ENCODE assay signal across 13 cellular contexts in the genomic region with DNA sequence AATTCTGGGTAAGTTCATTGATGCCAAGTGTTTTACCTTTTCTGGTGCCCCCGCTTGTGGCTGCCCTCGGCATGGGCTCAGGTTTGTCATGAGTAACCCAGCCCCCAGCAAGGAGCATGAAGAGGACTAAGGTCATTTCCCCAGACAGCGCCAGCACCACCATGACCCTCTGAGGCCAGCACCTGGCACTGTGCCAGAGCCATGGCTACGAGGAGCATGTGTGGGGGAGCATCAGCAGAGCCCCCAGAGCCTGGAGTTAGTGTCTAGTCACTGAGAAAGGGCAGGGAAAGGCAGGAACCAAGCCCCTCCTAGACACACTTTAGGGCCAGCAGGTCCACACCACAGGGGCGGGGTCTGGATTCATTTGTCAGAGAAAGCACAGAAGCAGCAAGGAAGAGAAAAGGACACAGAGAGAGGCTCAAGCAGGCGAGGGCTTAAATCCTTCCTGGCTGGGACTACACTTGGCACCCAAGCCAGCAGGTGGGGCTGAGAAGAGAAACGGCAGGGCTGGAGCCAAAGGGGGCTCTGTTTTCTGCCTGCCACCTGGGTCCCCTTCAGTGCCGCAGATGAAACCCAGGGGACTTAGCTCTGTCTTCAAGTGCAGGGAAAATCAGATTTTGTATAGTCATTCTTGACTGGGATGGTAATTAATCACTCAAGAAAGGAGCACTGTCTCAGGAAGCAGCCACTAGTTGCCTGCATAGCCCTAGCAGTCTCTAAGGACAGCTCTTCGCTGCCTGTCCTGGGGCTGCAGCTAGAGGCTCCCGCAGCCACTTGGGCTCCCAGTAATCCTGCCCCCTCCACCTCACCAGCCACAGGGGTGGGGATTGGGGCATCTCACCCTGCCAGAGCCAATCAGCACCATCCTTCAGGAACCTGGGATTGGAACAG.
DNase-seq lines count a peak whose midpoint lies in the region; ATAC-seq, FAIRE-seq and TF ChIP-seq lines count a peak whose summit lies in the region.
"Had no signal": no experiment of that assay in that cellular context is flagged by ENCODE, and none has a peak within 500 bp of the region (broad histone marks: within the 10 kb centered on the region; RNA-seq: fewer than 3 reads in every experiment).

No MANE protein-coding gene starts in this region.

- H3K36me3 ChIP-seq in IMR-90 (ENCODE audit: control insufficient read depth, insufficient read depth, low read length): no peaks in the 10 kb centered on the region
- H3K36me3 ChIP-seq in iPS DF 6.9 (ENCODE audit: control insufficient read depth, insufficient read depth, low read length): no peaks in the 10 kb centered on the region
- H3K36me3 ChIP-seq in right atrium auricular region: no peaks in the 10 kb centered on the region
- H3K36me3 ChIP-seq: lower lobe of right lung, uterus had no signal

- no peak for TF ChIP-seq RAD21 in IMR-90 (IDR thresholded peaks at IDR 0.05; ENCODE audit: low read length)

- ATAC-seq in IMR-90 (ENCODE audit: low read depth) (no peak), HG02885 (IDR thresholded peaks at IDR 0.05; ENCODE audit: poor library complexity, unreplicated experiment) (no peak)
- ATAC-seq: lower lobe of right lung had no signal

- H3K27me3 ChIP-seq in IMR-90 (ENCODE audit: control insufficient read depth, insufficient read depth, low read length): peaks cover 4% of the 10 kb centered on the region; the same call in 1 of the 2 replicates
- H3K27me3 ChIP-seq in iPS DF 6.9 (ENCODE audit: control insufficient read depth, insufficient read depth, low read length): no peaks in the 10 kb centered on the region
- H3K27me3 ChIP-seq in right atrium auricular region: no peaks in the 10 kb centered on the region
- H3K27me3 ChIP-seq: uterus had no signal

- H3K4me2 ChIP-seq in IMR-90 (ENCODE audit: low read depth, low read length): no peak overlapping the region

- H2BK20ac ChIP-seq in IMR-90 (ENCODE audit: low read depth, low read length): no peak overlapping the region

- H4K5ac ChIP-seq in IMR-90 (ENCODE audit: low read depth, low read length): no peak overlapping the region

- no peak overlapping the region for H3K4ac ChIP-seq in IMR-90 (ENCODE audit: low read depth, low read length)

- H3K4me3 ChIP-seq in IMR-90 (ENCODE audit: insufficient read depth, low read depth, low read length): no peak overlapping the region
- no peak overlapping the region for H3K4me3 ChIP-seq in iPS DF 6.9 (ENCODE audit: low read length)
- no peak overlapping the region for H3K4me3 ChIP-seq in right atrium auricular region
- H3K4me3 ChIP-seq: lower lobe of right lung, uterus had no signal

- no TSS peak for BruUV-seq in IMR-90 (replicated peaks; lab: Mats Ljungman, UMichigan)

- H2BK5ac ChIP-seq in IMR-90 (ENCODE audit: low read depth, low read length, poor library complexity, severe bottlenecking): no peak overlapping the region

- POLR2A ChIA-PET in IMR-90 (lab: Charles Lee; ENCODE audit: unreplicated experiment): no interaction called here

- H3K27ac ChIP-seq in IMR-90 (ENCODE audit: insufficient read depth, low read length) (no peak overlapping the region), iPS DF 6.9 (ENCODE audit: low read length) (no peak overlapping the region), right atrium auricular region (no peak overlapping the region)
- H3K27ac ChIP-seq: lower lobe of right lung, uterus had no signal

- peak overlapping the region; percentile 38 for H2AK9ac ChIP-seq in IMR-90 (replicated peaks; ENCODE audit: low read depth, low read length, poor library complexity)

- WGBS in IMR-90 (ENCODE audit: extremely low coverage in 2 of 2, insufficient read length in 1 of 2), 2 experiments: 50% methylated on average over 1 of the region's 10 CpGs; no CpG with 5 or more reads in 1 of the 2 experiments
- no CpG with 5 or more reads among the region's 10 CpGs for WGBS in iPS DF 6.9 (ENCODE audit: insufficient coverage, insufficient read length)

- no peak overlapping the region for H3K56ac ChIP-seq in IMR-90 (ENCODE audit: extremely low read depth, insufficient read depth, low read length)

- H4K91ac ChIP-seq in IMR-90 (ENCODE audit: insufficient read depth, low read depth, low read length): no peak overlapping the region

- H4K20me1 ChIP-seq in IMR-90 (ENCODE audit: insufficient read depth, low read length): no peaks in the 10 kb centered on the region

- dilution Hi-C loops in IMR-90 (cut with HindIII; ENCODE audit: low sequenced_read_pairs, unreplicated experiment): no loop called here

- no peak overlapping the region for H2AFZ ChIP-seq in IMR-90 (replicated peaks; ENCODE audit: low read length, poor library complexity)

- no peak overlapping the region for H3K14ac ChIP-seq in IMR-90 (replicated peaks; ENCODE audit: low read depth, low read length)

- TF ChIP-seq POLR2A in IMR-90 (IDR thresholded peaks at IDR 0.05; ENCODE audit: low read depth, low read length): no peak

- H2BK15ac ChIP-seq in IMR-90 (ENCODE audit: low read depth, low read length): no peak overlapping the region

- intact Hi-C loops in IMR-90 (cut with micrococcal nuclease): no loop called here

- FAIRE-seq in D721Med (lab: Jason Lieb, UNC): no peak

- DNase-seq in D721Med (ENCODE audit: insufficient read length, low spot score) (no peak), IMR-90 (no peak), NCI-H82 treated with DMSO at 0.1 percent for 48 hours (lab: John Stamatoyannopoulos, UW; ENCODE audit: unreplicated experiment) (peak; percentile 83), iPS DF 6.9 (ENCODE audit: low read depth, low spot score) (peak; percentile 70), right atrium auricular region (ENCODE audit: low spot score) (no peak), NCI-H187 (lab: John Stamatoyannopoulos, UW) (no peak)
- DNase-seq in stimulated activated CD8-positive, alpha-beta memory T cell treated with anti-CD3 and anti-CD28 coated beads, Interleukin-4, amount 100 ng/mL, for 48 hours: no peak
- DNase-seq: activated CD4-positive, alpha-beta T cell treated with anti-CD3 and anti-CD28 coated beads, Interleukin-2, amount 50 U/mL, for 48 hours; lower lobe of right lung; stimulated activated naive CD4-positive, alpha-beta T cell treated with Interleukin-2 at 50 U/mL for 16 hours; T-helper 9 cell; uterus had no signal

- no peak overlapping the region for H2AK5ac ChIP-seq in IMR-90 (ENCODE audit: low read depth, low read length)

- H3K9me3 ChIP-seq in IMR-90 (ENCODE audit: control insufficient read depth, insufficient read depth, low read length) (no peaks in the 10 kb centered on the region), iPS DF 6.9 (ENCODE audit: control insufficient read depth, insufficient read depth, low read length) (no peaks in the 10 kb centered on the region), right atrium auricular region (no peaks in the 10 kb centered on the region)
- H3K9me3 ChIP-seq: lower lobe of right lung, uterus had no signal

- H4K8ac ChIP-seq in IMR-90 (ENCODE audit: low read depth in 2 of 2, low read length in 2 of 2): no peak overlapping the region

- in situ Hi-C loops in IMR-90 (cut with MboI; ENCODE audit: low sequenced_read_pairs): no loop called here

- peak; percentile 10 for TF ChIP-seq CTCF in D721Med (IDR thresholded peaks at IDR 0.05; ENCODE audit: insufficient read depth, missing control alignments)
- TF ChIP-seq CTCF in IMR-90 (conservative IDR thresholded peaks at IDR 0.05; ENCODE audit: low read depth, low read length): no peak
- no peak for TF ChIP-seq CTCF in right atrium auricular region (IDR thresholded peaks at IDR 0.05)

- H3K9ac ChIP-seq in IMR-90 (ENCODE audit: low read depth, low read length): no peak overlapping the region

- no peak overlapping the region for H3K23ac ChIP-seq in IMR-90 (ENCODE audit: low read depth, low read length)

- H3K79me1 ChIP-seq in IMR-90 (ENCODE audit: low read depth in 1 of 2, low read length in 2 of 2): no peaks in the 10 kb centered on the region

- no peaks in the 10 kb centered on the region for H3K9me1 ChIP-seq in IMR-90 (ENCODE audit: insufficient read depth, low read length)

- no peak overlapping the region for H3K18ac ChIP-seq in IMR-90 (ENCODE audit: low read depth, low read length)

- CTCF ChIA-PET in IMR-90 (lab: Yijun Ruan, JAX): no interaction called here

- no peak overlapping the region for H2BK120ac ChIP-seq in IMR-90 (ENCODE audit: low read depth, low read length)

- H3K4me1 ChIP-seq in IMR-90 (ENCODE audit: control insufficient read depth, insufficient read depth, low read length) (no peaks in the 10 kb centered on the region), iPS DF 6.9 (ENCODE audit: control insufficient read depth, insufficient read depth, low read length) (peaks cover 8% of the 10 kb centered on the region; the same call in 1 of the 2 replicates), right atrium auricular region (no peaks in the 10 kb centered on the region)
- H3K4me1 ChIP-seq: lower lobe of right lung, uterus had no signal

TF ChIP-seq in IMR-90, 13 proteins besides CTCF, POLR2A, EP300 and RAD21 (continues in another document):
- no peak for TF ChIP-seq RCOR1 (IDR thresholded peaks at IDR 0.05; ENCODE audit: insufficient replicate concordance, low read length)
- TF ChIP-seq NFE2L2 (IDR thresholded peaks at IDR 0.05; ENCODE audit: low read depth, low read length): no peak
- no peak for TF ChIP-seq MAZ (IDR thresholded peaks at IDR 0.05; ENCODE audit: borderline replicate concordance, low read depth, low read length)
- no peak for TF ChIP-seq CHD1 (IDR thresholded peaks at IDR 0.05; ENCODE audit: low read depth, low read length)
- TF ChIP-seq MAFK (IDR thresholded peaks at IDR 0.05; ENCODE audit: low read depth, low read length): no peak
- no peak for TF ChIP-seq RFX5 (IDR thresholded peaks at IDR 0.05; ENCODE audit: low read depth, low read length)
- TF ChIP-seq SMC3 (IDR thresholded peaks at IDR 0.05; ENCODE audit: low read depth, low read length): no peak
- TF ChIP-seq USF2 (IDR thresholded peaks at IDR 0.05; ENCODE audit: low read depth, low read length): no peak
- TF ChIP-seq, protein P1, sequence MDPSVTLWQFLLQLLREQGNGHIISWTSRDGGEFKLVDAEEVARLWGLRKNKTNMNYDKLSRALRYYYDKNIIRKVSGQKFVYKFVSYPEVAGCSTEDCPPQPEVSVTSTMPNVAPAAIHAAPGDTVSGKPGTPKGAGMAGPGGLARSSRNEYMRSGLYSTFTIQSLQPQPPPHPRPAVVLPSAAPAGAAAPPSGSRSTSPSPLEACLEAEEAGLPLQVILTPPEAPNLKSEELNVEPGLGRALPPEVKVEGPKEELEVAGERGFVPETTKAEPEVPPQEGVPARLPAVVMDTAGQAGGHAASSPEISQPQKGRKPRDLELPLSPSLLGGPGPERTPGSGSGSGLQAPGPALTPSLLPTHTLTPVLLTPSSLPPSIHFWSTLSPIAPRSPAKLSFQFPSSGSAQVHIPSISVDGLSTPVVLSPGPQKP (IDR thresholded peaks at IDR 0.05; ENCODE audit: borderline replicate concordance, low read depth, low read length): no peak

Comparison
In these comparisons a context has a peak if more than half of its experiments do, and no peak if none do; other contexts are left out.
1. DNase-seq: peak in NCI-H82 treated with DMSO at 0.1 percent for 48 hours (single experiment) and iPS DF 6.9 (single experiment); none in D721Med (single experiment), IMR-90 (single experiment), right atrium auricular region (single experiment), NCI-H187 (0 of 2) and stimulated activated CD8-positive, alpha-beta memory T cell treated with anti-CD3 and anti-CD28 coated beads, Interleukin-4, amount 100 ng/mL, for 48 hours (single experiment).